Comparison of ENCODE assay signal across 2 cellular contexts in the genomic region with DNA sequence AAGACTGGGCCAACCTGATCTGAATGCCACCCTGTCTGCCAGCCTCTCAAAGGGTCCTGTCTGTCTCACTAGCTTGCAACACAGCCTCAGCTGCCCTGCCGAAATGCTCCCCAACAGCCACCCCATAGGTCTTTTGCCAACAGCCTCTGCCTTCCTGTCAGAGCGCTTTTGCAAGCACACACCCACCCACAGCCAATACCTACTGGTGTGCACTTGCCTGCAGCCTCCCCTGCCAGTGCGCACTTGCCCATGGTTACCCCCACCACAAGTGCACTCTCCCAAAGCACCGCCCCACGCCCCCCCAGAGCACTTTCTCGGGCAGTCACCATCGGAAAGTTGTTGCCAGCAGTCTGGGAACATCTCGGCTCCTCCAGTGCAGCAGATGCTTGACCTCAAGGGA.
TF ChIP-seq lines count a peak whose summit lies in the region.

No MANE protein-coding gene starts in this region.

TF ChIP-seq in GM23338, 12 proteins besides CTCF, POLR2A, EP300 and RAD21 (continues in another document):
- TF ChIP-seq, protein P1, sequence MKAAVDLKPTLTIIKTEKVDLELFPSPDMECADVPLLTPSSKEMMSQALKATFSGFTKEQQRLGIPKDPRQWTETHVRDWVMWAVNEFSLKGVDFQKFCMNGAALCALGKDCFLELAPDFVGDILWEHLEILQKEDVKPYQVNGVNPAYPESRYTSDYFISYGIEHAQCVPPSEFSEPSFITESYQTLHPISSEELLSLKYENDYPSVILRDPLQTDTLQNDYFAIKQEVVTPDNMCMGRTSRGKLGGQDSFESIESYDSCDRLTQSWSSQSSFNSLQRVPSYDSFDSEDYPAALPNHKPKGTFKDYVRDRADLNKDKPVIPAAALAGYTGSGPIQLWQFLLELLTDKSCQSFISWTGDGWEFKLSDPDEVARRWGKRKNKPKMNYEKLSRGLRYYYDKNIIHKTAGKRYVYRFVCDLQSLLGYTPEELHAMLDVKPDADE (IDR thresholded peaks at IDR 0.05) = no peak
- TF ChIP-seq CREB1 (CRISPR knock-in tag; IDR thresholded peaks at IDR 0.05; ENCODE audit: low read depth) (no peak), ZNF114 (CRISPR knock-in tag; IDR thresholded peaks at IDR 0.05) (no peak), JUNB (IDR thresholded peaks at IDR 0.05; ENCODE audit: unreplicated experiment) (no peak), EZH2phosphoT487 (IDR thresholded peaks at IDR 0.05; ENCODE audit: unreplicated experiment) (no peak), NANOG (IDR thresholded peaks at IDR 0.05; ENCODE audit: borderline replicate concordance) (no peak), ZNF331 (CRISPR knock-in tag; IDR thresholded peaks at IDR 0.05; ENCODE audit: low read depth) (no peak), EZH2 (IDR thresholded peaks at IDR 0.05; ENCODE audit: low read depth, unreplicated experiment) (no peak), POLR2AphosphoS5 (IDR thresholded peaks at IDR 0.05; ENCODE audit: low read depth) (no peak)
- TF ChIP-seq, protein P2, sequence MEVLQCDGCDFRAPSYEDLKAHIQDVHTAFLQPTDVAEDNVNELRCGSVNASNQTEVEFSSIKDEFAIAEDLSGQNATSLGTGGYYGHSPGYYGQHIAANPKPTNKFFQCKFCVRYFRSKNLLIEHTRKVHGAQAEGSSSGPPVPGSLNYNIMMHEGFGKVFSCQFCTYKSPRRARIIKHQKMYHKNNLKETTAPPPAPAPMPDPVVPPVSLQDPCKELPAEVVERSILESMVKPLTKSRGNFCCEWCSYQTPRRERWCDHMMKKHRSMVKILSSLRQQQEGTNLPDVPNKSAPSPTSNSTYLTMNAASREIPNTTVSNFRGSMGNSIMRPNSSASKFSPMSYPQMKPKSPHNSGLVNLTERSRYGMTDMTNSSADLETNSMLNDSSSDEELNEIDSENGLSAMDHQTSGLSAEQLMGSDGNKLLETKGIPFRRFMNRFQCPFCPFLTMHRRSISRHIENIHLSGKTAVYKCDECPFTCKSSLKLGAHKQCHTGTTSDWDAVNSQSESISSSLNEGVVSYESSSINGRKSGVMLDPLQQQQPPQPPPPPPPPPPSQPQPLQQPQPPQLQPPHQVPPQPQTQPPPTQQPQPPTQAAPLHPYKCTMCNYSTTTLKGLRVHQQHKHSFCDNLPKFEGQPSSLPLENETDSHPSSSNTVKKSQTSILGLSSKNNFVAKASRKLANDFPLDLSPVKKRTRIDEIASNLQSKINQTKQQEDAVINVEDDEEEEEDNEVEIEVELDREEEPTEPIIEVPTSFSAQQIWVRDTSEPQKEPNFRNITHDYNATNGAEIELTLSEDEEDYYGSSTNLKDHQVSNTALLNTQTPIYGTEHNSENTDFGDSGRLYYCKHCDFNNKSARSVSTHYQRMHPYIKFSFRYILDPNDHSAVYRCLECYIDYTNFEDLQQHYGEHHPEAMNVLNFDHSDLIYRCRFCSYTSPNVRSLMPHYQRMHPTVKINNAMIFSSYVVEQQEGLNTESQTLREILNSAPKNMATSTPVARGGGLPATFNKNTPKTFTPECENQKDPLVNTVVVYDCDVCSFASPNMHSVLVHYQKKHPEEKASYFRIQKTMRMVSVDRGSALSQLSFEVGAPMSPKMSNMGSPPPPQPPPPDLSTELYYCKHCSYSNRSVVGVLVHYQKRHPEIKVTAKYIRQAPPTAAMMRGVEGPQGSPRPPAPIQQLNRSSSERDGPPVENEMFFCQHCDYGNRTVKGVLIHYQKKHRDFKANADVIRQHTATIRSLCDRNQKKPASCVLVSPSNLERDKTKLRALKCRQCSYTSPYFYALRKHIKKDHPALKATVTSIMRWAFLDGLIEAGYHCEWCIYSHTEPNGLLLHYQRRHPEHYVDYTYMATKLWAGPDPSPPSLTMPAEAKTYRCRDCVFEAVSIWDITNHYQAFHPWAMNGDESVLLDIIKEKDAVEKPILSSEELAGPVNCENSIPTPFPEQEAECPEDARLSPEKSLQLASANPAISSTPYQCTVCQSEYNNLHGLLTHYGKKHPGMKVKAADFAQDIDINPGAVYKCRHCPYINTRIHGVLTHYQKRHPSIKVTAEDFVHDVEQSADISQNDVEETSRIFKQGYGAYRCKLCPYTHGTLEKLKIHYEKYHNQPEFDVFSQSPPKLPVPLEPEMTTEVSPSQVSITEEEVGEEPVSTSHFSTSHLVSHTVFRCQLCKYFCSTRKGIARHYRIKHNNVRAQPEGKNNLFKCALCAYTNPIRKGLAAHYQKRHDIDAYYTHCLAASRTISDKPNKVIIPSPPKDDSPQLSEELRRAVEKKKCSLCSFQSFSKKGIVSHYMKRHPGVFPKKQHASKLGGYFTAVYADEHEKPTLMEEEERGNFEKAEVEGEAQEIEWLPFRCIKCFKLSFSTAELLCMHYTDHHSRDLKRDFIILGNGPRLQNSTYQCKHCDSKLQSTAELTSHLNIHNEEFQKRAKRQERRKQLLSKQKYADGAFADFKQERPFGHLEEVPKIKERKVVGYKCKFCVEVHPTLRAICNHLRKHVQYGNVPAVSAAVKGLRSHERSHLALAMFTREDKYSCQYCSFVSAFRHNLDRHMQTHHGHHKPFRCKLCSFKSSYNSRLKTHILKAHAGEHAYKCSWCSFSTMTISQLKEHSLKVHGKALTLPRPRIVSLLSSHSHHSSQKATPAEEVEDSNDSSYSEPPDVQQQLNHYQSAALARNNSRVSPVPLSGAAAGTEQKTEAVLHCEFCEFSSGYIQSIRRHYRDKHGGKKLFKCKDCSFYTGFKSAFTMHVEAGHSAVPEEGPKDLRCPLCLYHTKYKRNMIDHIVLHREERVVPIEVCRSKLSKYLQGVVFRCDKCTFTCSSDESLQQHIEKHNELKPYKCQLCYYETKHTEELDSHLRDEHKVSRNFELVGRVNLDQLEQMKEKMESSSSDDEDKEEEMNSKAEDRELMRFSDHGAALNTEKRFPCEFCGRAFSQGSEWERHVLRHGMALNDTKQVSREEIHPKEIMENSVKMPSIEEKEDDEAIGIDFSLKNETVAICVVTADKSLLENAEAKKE (CRISPR knock-in tag; IDR thresholded peaks at IDR 0.05) = no peak

TF ChIP-seq in IMR-90, 13 proteins besides CTCF, POLR2A, EP300 and RAD21:
- no peak for TF ChIP-seq MXI1 (IDR thresholded peaks at IDR 0.05; ENCODE audit: borderline replicate concordance, low read depth, low read length)
- TF ChIP-seq MAZ (IDR thresholded peaks at IDR 0.05; ENCODE audit: borderline replicate concordance, low read depth, low read length) = no peak
- TF ChIP-seq, protein P3, sequence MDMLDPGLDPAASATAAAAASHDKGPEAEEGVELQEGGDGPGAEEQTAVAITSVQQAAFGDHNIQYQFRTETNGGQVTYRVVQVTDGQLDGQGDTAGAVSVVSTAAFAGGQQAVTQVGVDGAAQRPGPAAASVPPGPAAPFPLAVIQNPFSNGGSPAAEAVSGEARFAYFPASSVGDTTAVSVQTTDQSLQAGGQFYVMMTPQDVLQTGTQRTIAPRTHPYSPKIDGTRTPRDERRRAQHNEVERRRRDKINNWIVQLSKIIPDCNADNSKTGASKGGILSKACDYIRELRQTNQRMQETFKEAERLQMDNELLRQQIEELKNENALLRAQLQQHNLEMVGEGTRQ (IDR thresholded peaks at IDR 0.05; ENCODE audit: low read depth, low read length) = no peak
TF ChIP-seq in IMR-90: peak in this region for 0.
